2 cellular contexts compared by ENCODE assay signal in the genomic region with DNA sequence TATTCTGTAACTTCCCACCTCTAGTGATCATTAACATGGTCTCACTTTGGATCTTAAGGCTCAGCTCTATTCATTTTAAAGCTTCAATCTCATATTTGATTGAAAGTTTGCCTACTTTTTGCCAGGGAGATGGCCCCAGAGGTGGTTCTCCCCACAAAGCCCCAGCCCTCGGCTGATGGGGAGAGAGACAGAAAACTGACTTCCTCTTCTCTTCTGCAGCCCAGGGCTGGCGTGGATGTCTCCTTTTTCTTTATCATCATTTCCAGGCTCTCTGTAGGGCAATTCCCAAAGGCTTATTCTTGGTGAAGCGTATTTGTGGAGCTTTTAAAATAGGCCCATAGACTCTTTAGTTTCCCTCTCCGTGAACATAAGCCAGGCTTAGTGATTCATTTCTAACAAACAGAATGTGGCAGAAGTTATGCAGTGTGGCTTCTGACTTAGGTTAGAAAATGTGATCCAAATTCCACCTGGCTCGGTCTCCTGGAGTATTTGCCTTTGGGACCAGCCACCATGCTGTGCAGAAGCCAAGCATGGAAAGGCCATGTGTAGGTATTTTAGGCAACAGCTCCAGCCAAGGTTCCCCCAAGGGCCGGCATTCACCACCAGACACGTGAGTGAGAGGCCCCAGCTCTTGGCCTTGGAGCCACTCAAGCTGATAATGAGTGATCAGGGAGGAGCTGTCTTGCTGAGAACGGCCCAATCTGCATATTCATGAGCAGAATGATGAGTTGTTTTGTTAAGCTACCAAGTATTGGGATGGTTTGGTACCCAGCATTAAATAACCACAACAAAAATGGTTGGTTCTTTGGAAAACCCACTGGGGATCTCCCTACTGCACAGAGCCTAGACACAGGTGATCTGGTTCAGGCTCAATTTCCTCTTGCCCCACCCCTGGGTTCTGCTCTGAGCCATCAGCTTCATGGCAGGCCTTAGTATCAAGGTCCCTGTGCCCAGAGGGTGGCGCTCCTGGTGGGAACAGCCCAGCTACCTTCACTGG.
TF ChIP-seq lines count a peak whose summit lies in the region.

No MANE protein-coding gene starts in this region.

TF ChIP-seq in liver, 16 proteins besides CTCF, POLR2A, EP300 and RAD21:
- TF ChIP-seq REST (IDR thresholded peaks at IDR 0.05) (no peak), FOXA1 (IDR thresholded peaks at IDR 0.05) (no peak), FOXA2 (IDR thresholded peaks at IDR 0.05) (no peak), YY1 (IDR thresholded peaks at IDR 0.05) (peak; percentile 45), JUND (IDR thresholded peaks at IDR 0.05) (no peak), RXRA (IDR thresholded peaks at IDR 0.05) (peak in 1 of 2 donors; percentile 39), HNF4A (conservative IDR thresholded peaks at IDR 0.05) (peak in 1 of 2 donors; percentile 55)

TF ChIP-seq in HepG2, 621 proteins besides CTCF, POLR2A, EP300 and RAD21 (continued from another document):
- no peak for TF ChIP-seq ZNF318 (CRISPR knock-in tag; IDR thresholded peaks at IDR 0.05)
- no peak for TF ChIP-seq ZNF317 (CRISPR knock-in tag; IDR thresholded peaks at IDR 0.05)
- TF ChIP-seq ZNF354B (CRISPR knock-in tag; IDR thresholded peaks at IDR 0.05) = no peak
- no peak for TF ChIP-seq ZNF740 (CRISPR knock-in tag; IDR thresholded peaks at IDR 0.05)
- TF ChIP-seq, protein P1, sequence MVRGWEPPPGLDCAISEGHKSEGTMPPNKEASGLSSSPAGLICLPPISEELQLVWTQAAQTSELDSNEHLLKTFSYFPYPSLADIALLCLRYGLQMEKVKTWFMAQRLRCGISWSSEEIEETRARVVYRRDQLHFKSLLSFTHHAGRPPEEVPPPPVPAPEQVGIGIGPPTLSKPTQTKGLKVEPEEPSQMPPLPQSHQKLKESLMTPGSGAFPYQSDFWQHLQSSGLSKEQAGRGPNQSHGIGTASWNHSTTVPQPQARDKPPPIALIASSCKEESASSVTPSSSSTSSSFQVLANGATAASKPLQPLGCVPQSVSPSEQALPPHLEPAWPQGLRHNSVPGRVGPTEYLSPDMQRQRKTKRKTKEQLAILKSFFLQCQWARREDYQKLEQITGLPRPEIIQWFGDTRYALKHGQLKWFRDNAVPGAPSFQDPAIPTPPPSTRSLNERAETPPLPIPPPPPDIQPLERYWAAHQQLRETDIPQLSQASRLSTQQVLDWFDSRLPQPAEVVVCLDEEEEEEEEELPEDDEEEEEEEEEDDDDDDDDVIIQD (CRISPR knock-in tag; IDR thresholded peaks at IDR 0.05; ENCODE audit: low read depth) = no peak
- TF ChIP-seq ZNF3 (CRISPR knock-in tag; IDR thresholded peaks at IDR 0.05) = no peak
- no peak for TF ChIP-seq ELF4 (CRISPR knock-in tag; IDR thresholded peaks at IDR 0.05; ENCODE audit: borderline replicate concordance)
- no peak for TF ChIP-seq NCOA1 (CRISPR knock-in tag; IDR thresholded peaks at IDR 0.05)
- no peak for TF ChIP-seq HNF4A (CRISPR knock-in tag; IDR thresholded peaks at IDR 0.05)
- TF ChIP-seq, protein P2, sequence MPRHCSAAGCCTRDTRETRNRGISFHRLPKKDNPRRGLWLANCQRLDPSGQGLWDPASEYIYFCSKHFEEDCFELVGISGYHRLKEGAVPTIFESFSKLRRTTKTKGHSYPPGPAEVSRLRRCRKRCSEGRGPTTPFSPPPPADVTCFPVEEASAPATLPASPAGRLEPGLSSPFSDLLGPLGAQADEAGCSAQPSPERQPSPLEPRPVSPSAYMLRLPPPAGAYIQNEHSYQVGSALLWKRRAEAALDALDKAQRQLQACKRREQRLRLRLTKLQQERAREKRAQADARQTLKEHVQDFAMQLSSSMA (CRISPR knock-in tag; IDR thresholded peaks at IDR 0.05) = no peak
- no peak for TF ChIP-seq SNAI1 (CRISPR knock-in tag; IDR thresholded peaks at IDR 0.05; ENCODE audit: borderline replicate concordance)
- no peak for TF ChIP-seq ATM (IDR thresholded peaks at IDR 0.05; ENCODE audit: borderline replicate concordance)
- no peak for TF ChIP-seq PATZ1 (CRISPR knock-in tag; IDR thresholded peaks at IDR 0.05)
- TF ChIP-seq FOXM1 (CRISPR knock-in tag; IDR thresholded peaks at IDR 0.05) = no peak
